In genomic region chr11:75555079-75555811, GRCh38 we compare ENCODE assay signal across 14 cellular contexts. TPM values are rescaled to one million over a fixed set of nuclear protein-coding genes. Genes with fewer than 3 reads are reported as not detected.
DNase-seq lines count a peak whose midpoint lies in the region; ATAC-seq and TF ChIP-seq lines count a peak whose summit lies in the region.
"Had no signal": no experiment of that assay in that cellular context is flagged by ENCODE, and none has a peak within 500 bp of the region (broad histone marks: within the 10 kb centered on the region; RNA-seq: fewer than 3 reads in every experiment).

No MANE protein-coding gene starts in this region.

- intact Hi-C loops in A673 (cut with micrococcal nuclease; ENCODE audit: unreplicated experiment) (no loop called here), prostate gland (cut with DNase I) (no loop called here)

- peak overlapping the region in 1 of 10 donors; percentile 12 for H3K27ac Mint-ChIP-seq in naive thymus-derived CD8-positive, alpha-beta T cell
- H3K27ac Mint-ChIP-seq: activated T-helper 1 cell treated with anti-CD3 and anti-CD28 coated beads, Interleukin-12 subunit alpha, Interleukin-12 subunit beta, Interleukin-2, Interleukin-4 antibody, amounts not matched to agents 30 ng/mL and 10 ng/mL and 1 ng/mL, durations not matched to agents 14 hours and 24 hours and 36 hours had no signal

- H3K4me3 ChIP-seq in A673 (ENCODE audit: low read depth, low read length, poor library complexity, severe bottlenecking): no peak overlapping the region
- no peak overlapping the region for H3K4me3 ChIP-seq in Peyer's patch
- H3K4me3 ChIP-seq in fibroblast of mammary gland (ENCODE audit: control insufficient read depth, low read depth, low read length): peak overlapping the region; percentile 36
- H3K4me3 ChIP-seq in prostate gland: no peak overlapping the region

- TF ChIP-seq POLR2A in Peyer's patch (IDR thresholded peaks at IDR 0.05) (no peak), prostate gland (IDR thresholded peaks at IDR 0.05) (no peak)

- CTCF ChIA-PET in A673 (lab: Charles Lee): interaction anchor here (0.7 to 1.4 kb wide), 2 partner anchors 21 to 29 kb away, joined by 3 read pairs; partner anchors contain the start of gene GDPD5

- TF ChIP-seq CTCF in A673 (conservative IDR thresholded peaks at IDR 0.05; ENCODE audit: low read depth, low read length) (no peak), Peyer's patch (IDR thresholded peaks at IDR 0.05) (no peak), fibroblast of mammary gland (conservative IDR thresholded peaks at IDR 0.05; ENCODE audit: control insufficient read depth, insufficient read depth, low read depth, low read length) (no peak), prostate gland (IDR thresholded peaks at IDR 0.05) (no peak)

- H3K36me3 ChIP-seq in A673 (ENCODE audit: insufficient read depth, low read length, poor library complexity, severe bottlenecking) (no peaks in the 10 kb centered on the region), Peyer's patch (no peaks in the 10 kb centered on the region), prostate gland (no peaks in the 10 kb centered on the region)

- H3K4me1 Mint-ChIP-seq in naive thymus-derived CD8-positive, alpha-beta T cell: peaks cover 0 to 4% (median 1%) of the 10 kb centered on the region in 4 donors

- H3K4me3 Mint-ChIP-seq in naive thymus-derived CD8-positive, alpha-beta T cell: no peak overlapping the region
- H3K4me3 Mint-ChIP-seq: activated T-helper 1 cell treated with anti-CD3 and anti-CD28 coated beads, Interleukin-12 subunit alpha, Interleukin-12 subunit beta, Interleukin-2, Interleukin-4 antibody, amounts not matched to agents 30 ng/mL and 10 ng/mL and 1 ng/mL, durations not matched to agents 14 hours and 24 hours and 36 hours had no signal

- H3K4me1 ChIP-seq in A673 (ENCODE audit: insufficient read depth, low read length, poor library complexity, severe bottlenecking): peaks cover 51% of the 10 kb centered on the region
- peaks cover 0 to 34% (median 4%) of the 10 kb centered on the region in 4 donors for H3K4me1 ChIP-seq in Peyer's patch
- peaks cover 9% of the 10 kb centered on the region for H3K4me1 ChIP-seq in prostate gland (replicated peaks)

- H3K27me3 Mint-ChIP-seq in naive thymus-derived CD8-positive, alpha-beta T cell: no peaks in the 10 kb centered on the region

- H3K36me3 Mint-ChIP-seq in naive thymus-derived CD8-positive, alpha-beta T cell: no peaks in the 10 kb centered on the region

- TSS peak; percentile 95 for BruUV-seq in A673 (replicated peaks; lab: Mats Ljungman, UMichigan)

- ATAC-seq in naive thymus-derived CD8-positive, alpha-beta T cell: no peak
- ATAC-seq: PC-3 had no signal

- 86% methylated on average over 12 of the region's 12 CpGs for WGBS in prostate gland

- H3K9me3 ChIP-seq in A673 (ENCODE audit: low read depth, low read length, poor library complexity, severe bottlenecking) (no peaks in the 10 kb centered on the region), Peyer's patch (no peaks in the 10 kb centered on the region), prostate gland (no peaks in the 10 kb centered on the region)

- H3K27ac ChIP-seq in A673 (ENCODE audit: low read depth, low read length, poor library complexity, severe bottlenecking) (peak overlapping the region; percentile 95), Peyer's patch (peak overlapping the region; percentile 24 to 85 (median 64)), prostate gland (peak overlapping the region; percentile 45 to 70)
- H3K27ac ChIP-seq: VCaP had no signal

- no peaks in the 10 kb centered on the region for H3K9me3 Mint-ChIP-seq in naive thymus-derived CD8-positive, alpha-beta T cell
- H3K9me3 Mint-ChIP-seq: activated T-helper 1 cell treated with anti-CD3 and anti-CD28 coated beads, Interleukin-12 subunit alpha, Interleukin-12 subunit beta, Interleukin-2, Interleukin-4 antibody, amounts not matched to agents 30 ng/mL and 10 ng/mL and 1 ng/mL, durations not matched to agents 14 hours and 24 hours and 36 hours had no signal

- H3K27me3 ChIP-seq in A673 (replicated peaks; ENCODE audit: insufficient read depth, low read depth, low read length, poor library complexity) (no peaks in the 10 kb centered on the region), Peyer's patch (no peaks in the 10 kb centered on the region), prostate gland (replicated peaks; ENCODE audit: insufficient read depth) (no peaks in the 10 kb centered on the region)

- POLR2A ChIA-PET in A673 (lab: Charles Lee; ENCODE audit: low non-redundant PET): no interaction called here
- POLR2A ChIA-PET in naive thymus-derived CD8-positive, alpha-beta T cell (lab: Charles Lee): no interaction called here

- DNase-seq in A673 (ENCODE audit: low spot score): no peak
- no peak for DNase-seq in Peyer's patch
- no peak for DNase-seq in fibroblast of mammary gland (ENCODE audit: low read depth)
- DNase-seq in prostate gland (ENCODE audit: low spot score): no peak
- no peak for DNase-seq in naive thymus-derived CD8-positive, alpha-beta T cell
- no peak for DNase-seq in Kasumi-1 (lab: John Stamatoyannopoulos, UW)
- DNase-seq in NCI-H2227 treated with DMSO at 0.1 percent for 48 hours (lab: John Stamatoyannopoulos, UW): no peak
- no peak for DNase-seq in UCSD-AML1 (lab: John Stamatoyannopoulos, UW; ENCODE audit: unreplicated experiment)
- DNase-seq: AML-193, GF-D8, NCI-H2107, PC-3 had no signal

RNA-seq across cellular contexts. Expression of gene SERPINH1, which starts 6.8 kb away (rescaled TPM):
- total RNA-seq in A673 (2021) (264 and 268 TPM in 2 replicates), Peyer's patch (10 to 100 TPM; 35.4 to 50.9 (median 43.4) TPM), prostate gland (100 to 1,000 TPM; 123 to 189 TPM)
- total RNA-seq in naive thymus-derived CD8-positive, alpha-beta T cell: 10 to 100 TPM; 10.1 to 11.6 TPM
- 1 to 10 TPM; 1.6 to 4.5 (median 2.8) TPM for polyA plus RNA-seq in naive thymus-derived CD8-positive, alpha-beta T cell

RNA-seq across cellular contexts. Expression of gene GDPD5, which starts 29.5 kb away (rescaled TPM):
- total RNA-seq in A673 (2021) (1.4 and 3.5 TPM in 2 replicates), Peyer's patch (10 to 100 TPM in 3 of 4 donors, 1 to 10 TPM in 1; 2.5 to 48.9 (median 22.2) TPM), prostate gland (10 to 100 TPM in 1 of 2 donors, 1 to 10 TPM in 1; 1.7 to 14.6 TPM)
- 10 to 100 TPM; 13.1 to 13.4 TPM for total RNA-seq in naive thymus-derived CD8-positive, alpha-beta T cell
- 1 to 10 TPM; 4.2 to 5.1 (median 4.3) TPM for polyA plus RNA-seq in naive thymus-derived CD8-positive, alpha-beta T cell
